Comparison of ENCODE assay signal across 17 cellular contexts in genomic region chr14:33570717-33571058, GRCh38.
"Had no signal": no experiment of that assay in that cellular context is flagged by ENCODE, and none has a peak within 500 bp of the region (broad histone marks: within the 10 kb centered on the region; RNA-seq: fewer than 3 reads in every experiment).

No MANE protein-coding gene starts in this region.

- H3K4me3 ChIP-seq: ascending aorta, mucosa of descending colon, tibial nerve, uterus had no signal

- DNase-seq: activated CD4-positive, alpha-beta T cell treated with anti-CD3 and anti-CD28 coated beads for 1 hour; activated CD4-positive, alpha-beta T cell treated with anti-CD3 and anti-CD28 coated beads, Interleukin-2, amount 50 U/mL, for 4 hours; activated naive CD4-positive, alpha-beta T cell treated with Interleukin-2 at 50 U/mL for 16 hours; activated T-cell treated with anti-CD3 and anti-CD28 coated beads for 4 hours; cortex of kidney; effector memory CD8-positive, alpha-beta T cell; mucosa of descending colon; naive thymus-derived CD8-positive, alpha-beta T cell; posterior cingulate gyrus; T-cell; T-helper 9 cell; uterus had no signal

- H3K27me3 ChIP-seq: ascending aorta, tibial nerve, uterus had no signal

- H3K4me1 Mint-ChIP-seq: activated T-helper 17 cell treated with anti-CD3 and anti-CD28 coated beads, Interleukin-2, amount 50 U/mL, for 72 hours; naive thymus-derived CD8-positive, alpha-beta T cell; stimulated activated memory B cell treated with anti-CD40 and anti-IgM and Interleukin-4, amounts not matched to agents 10 μg/mL and 1 μg/mL and 100 μg/mL, for 72 hours; T-cell had no signal

- H3K36me3 Mint-ChIP-seq: naive thymus-derived CD8-positive, alpha-beta T cell; stimulated activated memory B cell treated with anti-CD40 and anti-IgM and Interleukin-4, amounts not matched to agents 10 μg/mL and 1 μg/mL and 100 μg/mL, for 72 hours; T-cell had no signal

- H3K27ac Mint-ChIP-seq: activated T-helper 17 cell treated with anti-CD3 and anti-CD28 coated beads, Interleukin-2, amount 50 U/mL, for 72 hours; effector memory CD8-positive, alpha-beta T cell; naive thymus-derived CD8-positive, alpha-beta T cell; stimulated activated memory B cell treated with anti-CD40 and anti-IgM and Interleukin-4, amounts not matched to agents 10 μg/mL and 1 μg/mL and 100 μg/mL, for 72 hours; T-cell had no signal

- H3K9me3 ChIP-seq: ascending aorta, mucosa of descending colon, tibial nerve, uterus had no signal

- H3K36me3 ChIP-seq: ascending aorta, tibial nerve, uterus had no signal

- H3K4me3 Mint-ChIP-seq: activated T-helper 17 cell treated with anti-CD3 and anti-CD28 coated beads, Interleukin-2, amount 50 U/mL, for 72 hours; effector memory CD8-positive, alpha-beta T cell; naive thymus-derived CD8-positive, alpha-beta T cell; stimulated activated memory B cell treated with anti-CD40 and anti-IgM and Interleukin-4, amounts not matched to agents 10 μg/mL and 1 μg/mL and 100 μg/mL, for 72 hours; T-cell had no signal

- H3K4me1 ChIP-seq: ascending aorta, tibial nerve, uterus had no signal

- ATAC-seq: activated T-helper 17 cell treated with anti-CD3 and anti-CD28 coated beads, Interleukin-2, amount 50 U/mL, for 72 hours; effector memory CD8-positive, alpha-beta T cell; mucosa of descending colon; naive thymus-derived CD8-positive, alpha-beta T cell; stimulated activated memory B cell treated with anti-CD40 and anti-IgM and Interleukin-4, amounts not matched to agents 10 μg/mL and 1 μg/mL and 100 μg/mL, for 72 hours; T-cell had no signal

- H3K27ac ChIP-seq: ascending aorta, tibial nerve, uterus, VCaP had no signal

- H3K27me3 Mint-ChIP-seq: effector memory CD8-positive, alpha-beta T cell; naive thymus-derived CD8-positive, alpha-beta T cell; stimulated activated memory B cell treated with anti-CD40 and anti-IgM and Interleukin-4, amounts not matched to agents 10 μg/mL and 1 μg/mL and 100 μg/mL, for 72 hours had no signal
